ENCODE assay signal across 8 cellular contexts in genomic region chr6:168860987-168861386, GRCh38.
"Had no signal": no experiment of that assay in that cellular context is flagged by ENCODE, and none has a peak within 500 bp of the region (broad histone marks: within the 10 kb centered on the region; RNA-seq: fewer than 3 reads in every experiment).

No MANE protein-coding gene starts in this region.

- H3K4me2 ChIP-seq: KMS-11 had no signal

- H3K9ac ChIP-seq: KMS-11 had no signal

- FAIRE-seq: HepG2 had no signal

- DNase-seq: GOT3, H9, HCEC 1CT, Karpas-422, KBM-7 had no signal

- ATAC-seq: HepG2 had no signal

- H3K27ac ChIP-seq: HL-60, KMS-11 had no signal
